In genomic region chr4:15942283-15942682, GRCh38 we compare ENCODE assay signal across 11 cellular contexts. TPM values are rescaled to one million over a fixed set of nuclear protein-coding genes. Genes with fewer than 3 reads are reported as not detected.
"Had no signal": no experiment of that assay in that cellular context is flagged by ENCODE, and none has a peak within 500 bp of the region (broad histone marks: within the 10 kb centered on the region; RNA-seq: fewer than 3 reads in every experiment).

No MANE protein-coding gene starts in this region.

- DNase-seq: GM23248, GOT3, H7, H9, HCEC 1CT, HFFc6 had no signal

- H3K36me3 ChIP-seq: HAP-1 had no signal

- H3K9me3 ChIP-seq: HAP-1 had no signal

- ATAC-seq: GM23338, HCT116 had no signal

- H3K4me1 ChIP-seq: HAP-1 had no signal

- H3K27ac ChIP-seq: GM23248 had no signal

- FAIRE-seq: H1, H54 had no signal

- H3K4me3 ChIP-seq: GM23248, GM23338, HAP-1 had no signal

- H3K9ac ChIP-seq: GM23248 had no signal

- H2AFZ ChIP-seq: GM23248, GM23338 had no signal

- H3K4me2 ChIP-seq: GM23338 had no signal

RNA-seq across cellular contexts. Expression of gene FGFBP1, which starts 3.7 kb away (rescaled TPM):
- total RNA-seq: GM23248, GM23338, H7, H9, HFFc6 had no signal
- polyA plus RNA-seq: GM23248 had no signal

RNA-seq across cellular contexts. Expression of gene FGFBP2, which starts 20.7 kb away (rescaled TPM):
- total RNA-seq: GM23248, H1, H7, H9, HFFc6 had no signal
- polyA plus RNA-seq: GM23248 had no signal
